Comparison of ENCODE assay signal across 19 cellular contexts in the genomic region with DNA sequence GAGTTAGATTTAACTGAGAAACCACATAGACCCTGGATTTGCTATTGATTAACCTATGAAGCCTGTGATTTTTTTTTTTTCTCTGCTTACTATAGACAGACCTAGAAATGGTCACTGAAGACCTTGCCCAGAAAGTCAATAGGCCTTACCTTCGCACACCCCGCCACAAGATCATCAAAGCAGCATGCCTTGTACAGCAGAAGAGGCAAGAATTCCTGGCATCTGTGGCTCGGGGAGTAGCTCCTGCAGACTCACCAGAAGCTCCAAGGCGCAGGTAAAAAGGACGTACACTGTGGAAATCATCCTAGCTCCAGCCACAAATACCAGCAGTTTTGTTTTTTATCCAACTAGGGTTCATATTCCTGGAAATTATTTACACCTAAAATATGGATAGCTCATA. TPM values are rescaled to one million over a fixed set of nuclear protein-coding genes. Genes with fewer than 3 reads are reported as not detected.
DNase-seq lines count a peak whose midpoint lies in the region; ATAC-seq and TF ChIP-seq lines count a peak whose summit lies in the region.
"Had no signal": no experiment of that assay in that cellular context is flagged by ENCODE, and none has a peak within 500 bp of the region (broad histone marks: within the 10 kb centered on the region; RNA-seq: fewer than 3 reads in every experiment).

No MANE protein-coding gene starts in this region.

- H3K36me3 Mint-ChIP-seq in activated naive CD8-positive, alpha-beta T cell treated with anti-CD3 and anti-CD28 coated beads, Interleukin-2, amount 50 U/mL, for 24 hours (ENCODE audit: low read depth) = peaks cover 20% of the 10 kb centered on the region
- H3K36me3 Mint-ChIP-seq in activated naive CD8-positive, alpha-beta T cell treated with anti-CD3 and anti-CD28 coated beads for 36 hours = peaks cover 5% of the 10 kb centered on the region

- no peak overlapping the region for H3K4me3 ChIP-seq in mesendoderm (ENCODE audit: low read length)
- H3K4me3 ChIP-seq in upper lobe of right lung = no peak overlapping the region
- H3K4me3 ChIP-seq in gastroesophageal sphincter = no peak overlapping the region
- no peak overlapping the region for H3K4me3 ChIP-seq in right lobe of liver
- H3K4me3 ChIP-seq: BLaER1, GM23338 had no signal

- H3K4me1 Mint-ChIP-seq in activated naive CD8-positive, alpha-beta T cell treated with anti-CD3 and anti-CD28 coated beads, Interleukin-2, amount 50 U/mL, for 24 hours = no peaks in the 10 kb centered on the region
- H3K4me1 Mint-ChIP-seq in activated naive CD8-positive, alpha-beta T cell treated with anti-CD3 and anti-CD28 coated beads for 36 hours = no peaks in the 10 kb centered on the region
- H3K4me1 Mint-ChIP-seq: B cell; CD4-positive, CD25-positive, alpha-beta regulatory T cell; GM23338 had no signal

- H2BK120ac ChIP-seq in mesendoderm (ENCODE audit: low read depth, low read length) = no peak overlapping the region

- H3K27me3 ChIP-seq in mesendoderm (ENCODE audit: insufficient read depth, low read length, poor library complexity) = no peaks in the 10 kb centered on the region
- H3K27me3 ChIP-seq in upper lobe of right lung = no peaks in the 10 kb centered on the region
- H3K27me3 ChIP-seq in gastroesophageal sphincter = no peaks in the 10 kb centered on the region
- no peaks in the 10 kb centered on the region for H3K27me3 ChIP-seq in right lobe of liver
- H3K27me3 ChIP-seq: BLaER1 had no signal

- H3K56ac ChIP-seq in mesendoderm (ENCODE audit: low read length) = no peak overlapping the region

- H2BK15ac ChIP-seq in mesendoderm (replicated peaks; ENCODE audit: low read depth) = no peak overlapping the region

- no peak overlapping the region for H3K18ac ChIP-seq in mesendoderm (ENCODE audit: low read length)

- TF ChIP-seq EP300 in gastroesophageal sphincter (IDR thresholded peaks at IDR 0.05) = no peak

- H4K8ac ChIP-seq in mesendoderm (ENCODE audit: low read depth, low read length) = no peak overlapping the region

- TF ChIP-seq CTCF in upper lobe of right lung (IDR thresholded peaks at IDR 0.05) = no peak
- no peak for TF ChIP-seq CTCF in gastroesophageal sphincter (IDR thresholded peaks at IDR 0.05)
- TF ChIP-seq CTCF in right lobe of liver (IDR thresholded peaks at IDR 0.05) = no peak

- no peak for ATAC-seq in activated naive CD8-positive, alpha-beta T cell treated with anti-CD3 and anti-CD28 coated beads, Interleukin-2, amount 50 U/mL, for 24 hours
- ATAC-seq in upper lobe of right lung = peak; percentile 54
- no peak for ATAC-seq in gastroesophageal sphincter
- no peak for ATAC-seq in right lobe of liver
- ATAC-seq: CD8-positive, alpha-beta T cell; GM23338; HCT116 had no signal

- no peaks in the 10 kb centered on the region for H3K9me3 Mint-ChIP-seq in activated naive CD8-positive, alpha-beta T cell treated with anti-CD3 and anti-CD28 coated beads, Interleukin-2, amount 50 U/mL, for 24 hours
- no peaks in the 10 kb centered on the region for H3K9me3 Mint-ChIP-seq in activated naive CD8-positive, alpha-beta T cell treated with anti-CD3 and anti-CD28 coated beads for 36 hours
- H3K9me3 Mint-ChIP-seq: CD4-positive, CD25-positive, alpha-beta regulatory T cell; CD8-positive, alpha-beta T cell; GM23338; H9 had no signal

- H3K4me2 ChIP-seq in mesendoderm (ENCODE audit: low read length) = no peak overlapping the region
- H3K4me2 ChIP-seq: BLaER1, GM23338 had no signal

- no peak for TF ChIP-seq POLR2A in gastroesophageal sphincter (IDR thresholded peaks at IDR 0.05)
- no peak for TF ChIP-seq POLR2A in right lobe of liver (IDR thresholded peaks at IDR 0.05)

- H3K36me3 ChIP-seq in mesendoderm (ENCODE audit: control insufficient read depth, insufficient read depth, low read length) (no peaks in the 10 kb centered on the region), upper lobe of right lung (peaks cover 35% of the 10 kb centered on the region), gastroesophageal sphincter (peaks cover 0 to 69% of the 10 kb centered on the region in 2 donors), right lobe of liver (peaks cover 0 to 4% (median 0%) of the 10 kb centered on the region in 4 donors)

- H3K9ac ChIP-seq in mesendoderm (ENCODE audit: low read length) = no peak overlapping the region
- H3K9ac ChIP-seq: BLaER1 had no signal

- H3K79me2 ChIP-seq in mesendoderm (ENCODE audit: control insufficient read depth, insufficient read depth, low read length) = no peaks in the 10 kb centered on the region

- H3K4me1 ChIP-seq in mesendoderm (ENCODE audit: control insufficient read depth, low read depth, low read length) (no peaks in the 10 kb centered on the region), upper lobe of right lung (no peaks in the 10 kb centered on the region), gastroesophageal sphincter (no peaks in the 10 kb centered on the region), right lobe of liver (no peaks in the 10 kb centered on the region)
- H3K4me1 ChIP-seq: BLaER1 had no signal

- intact Hi-C loops in upper lobe of right lung (cut with DNase I) = no loop called here
- intact Hi-C loops in right lobe of liver (cut with DNase I) = no loop called here

- no peak overlapping the region for H2AK5ac ChIP-seq in mesendoderm (ENCODE audit: low read length)

- no peak overlapping the region for H3K23ac ChIP-seq in mesendoderm (ENCODE audit: low read length)

- no peak overlapping the region for H3K27ac ChIP-seq in mesendoderm (ENCODE audit: low read depth, low read length)
- H3K27ac ChIP-seq in upper lobe of right lung = no peak overlapping the region
- H3K27ac ChIP-seq in gastroesophageal sphincter = no peak overlapping the region
- H3K27ac ChIP-seq in right lobe of liver = no peak overlapping the region
- H3K27ac ChIP-seq: 22Rv1, BLaER1, C4-2B had no signal

- H3K27ac Mint-ChIP-seq in activated naive CD8-positive, alpha-beta T cell treated with anti-CD3 and anti-CD28 coated beads, Interleukin-2, amount 50 U/mL, for 24 hours = peak overlapping the region; percentile 4
- H3K27ac Mint-ChIP-seq in activated naive CD8-positive, alpha-beta T cell treated with anti-CD3 and anti-CD28 coated beads for 36 hours = no peak overlapping the region
- H3K27ac Mint-ChIP-seq: B cell; CD4-positive, CD25-positive, alpha-beta regulatory T cell; CD8-positive, alpha-beta T cell; GM23338 had no signal

- no peak overlapping the region for H2BK5ac ChIP-seq in mesendoderm (ENCODE audit: low read length)

- H3K4ac ChIP-seq in mesendoderm (ENCODE audit: low read depth, low read length) = no peak overlapping the region

- no peak overlapping the region for H4K5ac ChIP-seq in mesendoderm (ENCODE audit: low read length)

- no peaks in the 10 kb centered on the region for H3K27me3 Mint-ChIP-seq in activated naive CD8-positive, alpha-beta T cell treated with anti-CD3 and anti-CD28 coated beads, Interleukin-2, amount 50 U/mL, for 24 hours
- H3K27me3 Mint-ChIP-seq in activated naive CD8-positive, alpha-beta T cell treated with anti-CD3 and anti-CD28 coated beads for 36 hours = no peaks in the 10 kb centered on the region
- H3K27me3 Mint-ChIP-seq: B cell; CD4-positive, CD25-positive, alpha-beta regulatory T cell had no signal

- WGBS in mesendoderm (ENCODE audit: extremely low coverage, insufficient coverage, low lambda C conversion rate) = no CpG with 5 or more reads among the region's 5 CpGs
- WGBS in gastroesophageal sphincter (ENCODE audit: low coverage in 1 of 2), 2 donors = 87 to 93% methylated on average over 3 to 5 of the region's 5 CpGs
- WGBS in right lobe of liver (ENCODE audit: insufficient coverage, low coverage, low lambda C conversion rate, missing lambda C conversion rate) = 98% methylated on average over 5 of the region's 5 CpGs

- no peaks in the 10 kb centered on the region for H3K79me1 ChIP-seq in mesendoderm (ENCODE audit: low read length)

- DNase-seq in activated naive CD8-positive, alpha-beta T cell treated with anti-CD3 and anti-CD28 coated beads, Interleukin-2, amount 50 U/mL, for 24 hours = no peak
- no peak for DNase-seq in activated naive CD8-positive, alpha-beta T cell treated with anti-CD3 and anti-CD28 coated beads for 36 hours
- DNase-seq in mesendoderm = peak; percentile 29
- DNase-seq in upper lobe of right lung = no peak
- no peak for DNase-seq in right lobe of liver
- DNase-seq: CD4-positive, CD25-positive, alpha-beta regulatory T cell; CD8-positive, alpha-beta T cell; DMS 273 treated with DMSO at 0.1 percent for 48 hours; DMS79; EL; GF-D8; H9 had no signal

- no peak overlapping the region for H3K4me3 Mint-ChIP-seq in activated naive CD8-positive, alpha-beta T cell treated with anti-CD3 and anti-CD28 coated beads, Interleukin-2, amount 50 U/mL, for 24 hours
- no peak overlapping the region for H3K4me3 Mint-ChIP-seq in activated naive CD8-positive, alpha-beta T cell treated with anti-CD3 and anti-CD28 coated beads for 36 hours
- H3K4me3 Mint-ChIP-seq: B cell; CD4-positive, CD25-positive, alpha-beta regulatory T cell; CD8-positive, alpha-beta T cell; GM23338; H9 had no signal

- no peaks in the 10 kb centered on the region for H3K9me3 ChIP-seq in upper lobe of right lung
- H3K9me3 ChIP-seq in gastroesophageal sphincter = no peaks in the 10 kb centered on the region
- no peaks in the 10 kb centered on the region for H3K9me3 ChIP-seq in right lobe of liver
- H3K9me3 ChIP-seq: BLaER1 had no signal

RNA-seq across cellular contexts. Expression of a gene that starts 56.2 kb away (rescaled TPM):
- 10 to 100 TPM; 14.9 to 15.1 TPM for total RNA-seq in activated naive CD8-positive, alpha-beta T cell treated with anti-CD3 and anti-CD28 coated beads for 36 hours
- 26.9 TPM for polyA plus RNA-seq in mesendoderm (2013, experiment 1 of 2)
- 27.0 TPM for polyA plus RNA-seq in mesendoderm (2013, experiment 2 of 2)
- total RNA-seq in upper lobe of right lung = 35.8 TPM
- 10 to 100 TPM; 25.5 to 57.7 (median 32.2) TPM for total RNA-seq in gastroesophageal sphincter
- 10 to 100 TPM; 11.5 to 16.8 (median 14.0) TPM for total RNA-seq in right lobe of liver
